Comparison of ENCODE assay signal across 1 cellular context in the genomic region with DNA sequence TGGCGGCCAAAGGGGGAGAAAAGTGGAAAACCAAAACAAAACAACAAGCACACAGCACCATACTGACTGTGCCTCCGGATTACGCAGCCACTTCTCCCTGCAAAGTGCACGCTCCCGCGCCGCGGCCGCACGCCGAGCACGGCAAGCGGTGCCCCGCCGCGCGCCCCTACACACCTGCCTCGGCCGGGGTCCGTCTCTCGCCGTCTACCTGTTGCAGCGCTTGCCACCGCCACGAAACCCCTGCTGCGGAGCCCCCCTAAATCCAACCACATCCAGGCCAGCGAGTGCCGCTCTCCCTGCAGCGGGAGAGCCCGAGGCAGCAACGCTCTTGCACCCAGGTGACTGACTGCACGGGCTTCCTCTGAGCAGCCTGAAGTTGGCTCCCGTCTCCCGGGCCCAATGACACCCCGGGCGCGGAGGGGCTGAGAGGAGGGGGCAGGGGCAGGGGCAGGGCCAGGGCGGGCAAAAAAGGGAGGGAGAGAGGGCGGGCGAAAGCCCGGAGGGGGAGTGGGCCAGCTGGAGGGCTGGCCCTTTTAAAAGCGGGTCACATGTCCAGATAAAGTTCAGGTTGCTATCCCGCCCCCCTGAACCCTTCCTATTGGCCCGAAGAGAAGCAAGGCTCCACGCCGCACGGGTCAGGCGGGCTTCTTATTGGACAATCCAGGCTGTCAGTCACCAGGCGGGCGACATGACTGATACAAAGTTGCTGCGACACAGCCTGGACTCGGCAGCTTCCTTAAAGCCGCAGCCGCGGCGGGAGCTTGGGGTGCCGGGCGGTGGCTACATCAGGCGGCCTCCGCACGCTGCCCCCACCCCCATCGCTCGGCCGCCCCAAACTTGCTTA.
TF ChIP-seq lines count a peak whose summit lies in the region.

NR3C2 (minus strand) TSS at position 429 of the 844 bp plus-strand sequence.

TF ChIP-seq in liver, 16 proteins besides CTCF, POLR2A, EP300 and RAD21 (continued from another document):
- TF ChIP-seq REST (IDR thresholded peaks at IDR 0.05) (peak; percentile 94), FOXA1 (IDR thresholded peaks at IDR 0.05) (no peak), EGR1 (IDR thresholded peaks at IDR 0.05; ENCODE audit: low read depth in 2 of 2) (peak; percentile 41 to 65), TAF1 (conservative IDR thresholded peaks at IDR 0.05) (peak; percentile 91), SP1 (IDR thresholded peaks at IDR 0.05) (peak; percentile 95)
